In genomic region chr3:76501315-76501714, GRCh38 we compare ENCODE assay signal across 27 cellular contexts.
"Had no signal": no experiment of that assay in that cellular context is flagged by ENCODE, and none has a peak within 500 bp of the region (broad histone marks: within the 10 kb centered on the region; RNA-seq: fewer than 3 reads in every experiment).

No MANE protein-coding gene starts in this region.

- H3K27me3 Mint-ChIP-seq: naive B cell; progenitor cell of endocrine pancreas; stimulated activated naive B cell treated with anti-CD40 and anti-IgM and Interleukin-4, amounts not matched to agents 10 μg/mL and 1 μg/mL and 100 μg/mL, for 72 hours had no signal

- DNase-seq: hippocampal formation; lower lobe of right lung; mammary epithelial cell; mesenchymal stem cell; naive B cell; natural killer cell; nephron progenitor cell; occipital lobe; ovary; retina; right cardiac atrium; stimulated activated CD4-positive, alpha-beta T cell treated with anti-CD3 and anti-CD28 coated beads, Interleukin-12 subunit alpha, Interleukin-12 subunit beta, amount 100 ng/mL, for 4 hours; stimulated activated CD4-positive, alpha-beta T cell treated with anti-CD3 and anti-CD28 coated beads, Interleukin-15, amount 100 ng/mL, for 24 hours; stimulated activated CD4-positive, alpha-beta T cell treated with anti-CD3 and anti-CD28 coated beads, Interleukin-2, amount 100 ng/mL, for 24 hours; stimulated activated CD4-positive, alpha-beta T cell treated with anti-CD3 and anti-CD28 coated beads, Interleukin-4, amount 100 ng/mL, for 1 hour; stimulated activated naive B cell treated with anti-CD40 and anti-IgM and Interleukin-4, amounts not matched to agents 10 μg/mL and 1 μg/mL and 100 μg/mL, for 72 hours; stimulated activated naive CD8-positive, alpha-beta T cell treated with anti-CD3 and anti-CD28 coated beads, Interleukin-15, Interleukin-2, amounts not matched to agents 100 U/mL and 50 U/mL, for 24 hours; stomach; testis; thyroid gland; transverse colon; upper lobe of left lung had no signal

- H3K27ac Mint-ChIP-seq: mesothelial cell of epicardium; naive B cell; natural killer cell; nephron progenitor cell; neural progenitor cell; progenitor cell of endocrine pancreas; stimulated activated naive B cell treated with anti-CD40 and anti-IgM and Interleukin-4, amounts not matched to agents 10 μg/mL and 1 μg/mL and 100 μg/mL, for 72 hours had no signal

- ATAC-seq: left lobe of liver; lower lobe of right lung; natural killer cell; right cardiac atrium; sciatic nerve; stimulated activated naive B cell treated with anti-CD40 and anti-IgM and Interleukin-4, amounts not matched to agents 10 μg/mL and 1 μg/mL and 100 μg/mL, for 72 hours; stimulated activated naive CD8-positive, alpha-beta T cell treated with anti-CD3 and anti-CD28 coated beads, Interleukin-15, Interleukin-2, amounts not matched to agents 100 U/mL and 50 U/mL, for 24 hours had no signal

- H3K4me1 Mint-ChIP-seq: mesothelial cell of epicardium; naive B cell; natural killer cell; nephron progenitor cell; neural progenitor cell; stimulated activated naive B cell treated with anti-CD40 and anti-IgM and Interleukin-4, amounts not matched to agents 10 μg/mL and 1 μg/mL and 100 μg/mL, for 72 hours had no signal

- H3K36me3 Mint-ChIP-seq: naive B cell; neural progenitor cell; stimulated activated naive B cell treated with anti-CD40 and anti-IgM and Interleukin-4, amounts not matched to agents 10 μg/mL and 1 μg/mL and 100 μg/mL, for 72 hours had no signal

- H3K9me3 Mint-ChIP-seq: nephron progenitor cell, neural progenitor cell had no signal

- H3K4me3 Mint-ChIP-seq: mesothelial cell of epicardium; naive B cell; natural killer cell; nephron progenitor cell; neural progenitor cell; stimulated activated naive B cell treated with anti-CD40 and anti-IgM and Interleukin-4, amounts not matched to agents 10 μg/mL and 1 μg/mL and 100 μg/mL, for 72 hours had no signal
